In genomic region chr3:36989568-36989967, GRCh38 we compare ENCODE assay signal across 12 cellular contexts. TPM values are rescaled to one million over a fixed set of nuclear protein-coding genes. Genes with fewer than 3 reads are reported as not detected.
DNase-seq lines count a peak whose midpoint lies in the region; ATAC-seq and TF ChIP-seq lines count a peak whose summit lies in the region.
"Had no signal": no experiment of that assay in that cellular context is flagged by ENCODE, and none has a peak within 500 bp of the region (broad histone marks: within the 10 kb centered on the region; RNA-seq: fewer than 3 reads in every experiment).

No MANE protein-coding gene starts in this region.

- no peak for ATAC-seq in GM19463 (IDR thresholded peaks at IDR 0.05; ENCODE audit: unreplicated experiment)
- no peak for ATAC-seq in HG03139 (IDR thresholded peaks at IDR 0.05; ENCODE audit: unreplicated experiment)

- no peak for TF ChIP-seq CTCF in DOHH2 (IDR thresholded peaks at IDR 0.05; ENCODE audit: low read depth, low read length, poor library complexity, severe bottlenecking)
- no peak for TF ChIP-seq CTCF in endodermal cell (conservative IDR thresholded peaks at IDR 0.05)
- no peak for TF ChIP-seq CTCF in neutrophil (IDR thresholded peaks at IDR 0.05)
- no peak for TF ChIP-seq CTCF in tibial artery (IDR thresholded peaks at IDR 0.05)

- intact Hi-C loops in tibial artery (cut with DNase I; ENCODE audit: low total_unique reads): no loop called here

- no peaks in the 10 kb centered on the region for H3K27me3 Mint-ChIP-seq in endodermal cell (ENCODE audit: insufficient read depth)

- H3K36me3 Mint-ChIP-seq in endodermal cell (ENCODE audit: low read depth): peaks cover 31% of the 10 kb centered on the region

- no peaks in the 10 kb centered on the region for H3K9me2 ChIP-seq in DOHH2 (replicated peaks; ENCODE audit: control insufficient read depth, low read length)

- H3K9me3 Mint-ChIP-seq in endodermal cell: no peaks in the 10 kb centered on the region

- H3K79me2 ChIP-seq in DOHH2 (ENCODE audit: control insufficient read depth, low read length): peaks cover 70% of the 10 kb centered on the region

- H3K4me3 ChIP-seq in DOHH2 (ENCODE audit: low read length): peak overlapping the region; percentile 87
- peak overlapping the region; percentile 88 for H3K4me3 ChIP-seq in endodermal cell (ENCODE audit: low read length)
- H3K4me3 ChIP-seq in neutrophil (ENCODE audit: low read depth in 1 of 2, low read length in 1 of 2): peak overlapping the region; percentile 19 to 21
- peak overlapping the region in 1 of 2 donors; percentile 79 for H3K4me3 ChIP-seq in tibial artery

- peaks cover 16% of the 10 kb centered on the region for H3K4me1 Mint-ChIP-seq in endodermal cell

- DNase-seq in endodermal cell (no peak), tibial artery (no peak), midbrain (lab: John Stamatoyannopoulos, UW) (no peak)
- DNase-seq: activated CD8-positive, alpha-beta memory T cell treated with anti-CD3 and anti-CD28 coated beads, Interleukin-2, amount 50 U/mL, for 48 hours; cortex of kidney; islet precursor cell; stimulated activated CD4-positive, alpha-beta T cell treated with anti-CD3 and anti-CD28 coated beads, Interleukin-12 subunit alpha, Interleukin-12 subunit beta, amount 100 ng/mL, for 4 hours had no signal

- H3K4me3 Mint-ChIP-seq in endodermal cell: no peak overlapping the region

- H3K4me2 ChIP-seq in DOHH2 (ENCODE audit: low read length): peak overlapping the region; percentile 98

- H3K36me3 ChIP-seq in DOHH2 (ENCODE audit: control insufficient read depth, low read length) (peaks cover 87% of the 10 kb centered on the region), KOPT-K1 (ENCODE audit: insufficient read depth, low read length) (peaks cover 69% of the 10 kb centered on the region), endodermal cell (ENCODE audit: control insufficient read depth, insufficient read depth, low read length) (peaks cover 65% of the 10 kb centered on the region), neutrophil (peaks cover 20% of the 10 kb centered on the region), tibial artery (peaks cover 25 to 38% (median 25%) of the 10 kb centered on the region in 3 donors)

- H3K4me1 ChIP-seq in DOHH2 (ENCODE audit: control insufficient read depth, low read length) (peaks cover 45% of the 10 kb centered on the region), endodermal cell (ENCODE audit: control insufficient read depth, insufficient read depth, low read length) (peaks cover 8% of the 10 kb centered on the region), neutrophil (ENCODE audit: control insufficient read depth in 1 of 2, insufficient read depth in 1 of 2, low read depth in 1 of 2, low read length in 1 of 2) (peaks cover 57 to 58% of the 10 kb centered on the region in 2 experiments), tibial artery (peaks cover 0 to 53% (median 42%) of the 10 kb centered on the region in 4 donors)

- no peaks in the 10 kb centered on the region for H3K9me3 ChIP-seq in DOHH2 (ENCODE audit: control insufficient read depth, insufficient read depth, low read length)
- no peaks in the 10 kb centered on the region for H3K9me3 ChIP-seq in KOPT-K1 (ENCODE audit: insufficient read depth, low read length, poor library complexity, severe bottlenecking)
- no peaks in the 10 kb centered on the region for H3K9me3 ChIP-seq in endodermal cell (ENCODE audit: control insufficient read depth, low read length)
- H3K9me3 ChIP-seq in neutrophil: no peaks in the 10 kb centered on the region
- no peaks in the 10 kb centered on the region for H3K9me3 ChIP-seq in tibial artery

- H4K20me1 ChIP-seq in DOHH2 (ENCODE audit: control insufficient read depth, insufficient read depth, low read depth, low read length): peaks cover 39% of the 10 kb centered on the region; the same call in 1 of the 2 replicates

- no peak overlapping the region for H3K9ac ChIP-seq in endodermal cell (ENCODE audit: extremely low read depth, low read length, poor library complexity, severe bottlenecking)

- no peak overlapping the region for H3K27ac Mint-ChIP-seq in endodermal cell

- H3K27ac ChIP-seq in DOHH2 (ENCODE audit: low read depth, low read length) (no peak overlapping the region), KOPT-K1 (ENCODE audit: low read depth, low read length, poor library complexity, severe bottlenecking) (peak overlapping the region; percentile 34), endodermal cell (ENCODE audit: low read depth, low read length) (no peak overlapping the region), neutrophil (peak overlapping the region; percentile 76), tibial artery (no peak overlapping the region)

- H3F3A ChIP-seq in DOHH2 (ENCODE audit: control insufficient read depth, insufficient read depth): peaks cover 25% of the 10 kb centered on the region

- H3K27me3 ChIP-seq in DOHH2 (ENCODE audit: control insufficient read depth, low read length) (no peaks in the 10 kb centered on the region), endodermal cell (ENCODE audit: control insufficient read depth, insufficient read depth, low read length, poor library complexity, severe bottlenecking) (no peaks in the 10 kb centered on the region), neutrophil (no peaks in the 10 kb centered on the region), tibial artery (no peaks in the 10 kb centered on the region)

RNA-seq across cellular contexts. Expression of gene EPM2AIP1, which starts 3.4 kb away (rescaled TPM):
- total RNA-seq in endodermal cell: 10 to 100 TPM; 15.7 to 19.5 TPM
- polyA plus RNA-seq in endodermal cell (2013, experiment 1 of 2): 23.2 TPM
- polyA plus RNA-seq in endodermal cell (2013, experiment 2 of 2): 23.4 TPM

RNA-seq across cellular contexts. Expression of gene MLH1, which starts 3.8 kb away (rescaled TPM):
- 10 to 100 TPM; 36.4 to 47.0 TPM for total RNA-seq in endodermal cell
- polyA plus RNA-seq in endodermal cell (2013, experiment 1 of 2): 60.7 TPM
- 55.1 TPM for polyA plus RNA-seq in endodermal cell (2013, experiment 2 of 2)

RNA-seq across cellular contexts. Expression of gene TRANK1, which starts 44.7 kb away (rescaled TPM):
- 10 to 100 TPM in 1 of 2 donors, 1 to 10 TPM in 1; 9.0 to 20.1 TPM for total RNA-seq in endodermal cell
- polyA plus RNA-seq in endodermal cell (2013, experiment 1 of 2): 4.8 TPM
- polyA plus RNA-seq in endodermal cell (2013, experiment 2 of 2): 4.1 TPM

Comparison
In these comparisons a context has a peak if more than half of its experiments do, and no peak if none do; other contexts are left out.
1. H3K27ac ChIP-seq: peak in KOPT-K1 (single experiment) and neutrophil (single experiment); none in DOHH2 (single experiment), endodermal cell (single experiment) and tibial artery (0 of 2).